In genomic region chr3:107198522-107199271, GRCh38 we compare ENCODE assay signal across 14 cellular contexts.
A peak's percentile ranks its signal among the peaks of the same experiment; 100 is the strongest.
DNase-seq lines count a peak whose midpoint lies in the region; ATAC-seq and TF ChIP-seq lines count a peak whose summit lies in the region.
"Had no signal": no experiment of that assay in that cellular context is flagged by ENCODE, and none has a peak within 500 bp of the region (broad histone marks: within the 10 kb centered on the region; RNA-seq: fewer than 3 reads in every experiment).

No MANE protein-coding gene starts in this region.

- H3K9me3 ChIP-seq in lung (ENCODE audit: control insufficient read depth in 2 of 2, insufficient read depth in 1 of 2, low read length in 1 of 2), result no peaks in the 10 kb centered on the region
- no peaks in the 10 kb centered on the region for H3K9me3 ChIP-seq in stomach smooth muscle (ENCODE audit: control insufficient read depth in 2 of 2, low read length in 2 of 2)
- H3K9me3 ChIP-seq: thyroid gland had no signal

- H3K4me3 ChIP-seq in lung (no peak overlapping the region), stomach smooth muscle (ENCODE audit: low read length in 2 of 2) (peak overlapping the region; percentile 1 to 67)
- H3K4me3 ChIP-seq: thyroid gland had no signal

- no peak overlapping the region for H3K27ac Mint-ChIP-seq in activated T-helper 2 cell treated with anti-CD3 and anti-CD28 coated beads, Interferon-gamma antibody, Interleukin-2, Interleukin-4, amounts not matched to agents 10 μg/mL and 5 μg/mL and 100 μg/mL, durations not matched to agents 14 hours and 24 hours and 36 hours
- H3K27ac Mint-ChIP-seq in natural killer cell treated with Interleukin-12 subunit alpha and Interleukin-12 subunit beta and Interleukin-15 and Interleukin-18, amount 100 ng/mL, for 72 hours, result no peak overlapping the region
- H3K27ac Mint-ChIP-seq: activated T-helper 17 cell treated with anti-CD3 and anti-CD28 coated beads, Interleukin-2, amount 50 U/mL, for 72 hours had no signal

- H3K27me3 ChIP-seq in lung (ENCODE audit: control insufficient read depth, insufficient read depth) (no peaks in the 10 kb centered on the region), stomach smooth muscle (ENCODE audit: control insufficient read depth in 1 of 2, insufficient read depth in 2 of 2, low read length in 2 of 2) (no peaks in the 10 kb centered on the region)
- H3K27me3 ChIP-seq: thyroid gland had no signal

- H3K27ac ChIP-seq in lung (ENCODE audit: low read depth in 1 of 2, low read length in 1 of 2), result peak overlapping the region; percentile 3 to 47
- H3K27ac ChIP-seq in stomach smooth muscle (ENCODE audit: low read length), result peak overlapping the region; percentile 65
- H3K27ac ChIP-seq: thyroid gland had no signal

- peak overlapping the region in 1 of 2 donors; percentile 58 for H3K9ac ChIP-seq in stomach smooth muscle (ENCODE audit: low read length in 2 of 2)

- H3K36me3 ChIP-seq in lung (ENCODE audit: control insufficient read depth in 2 of 2, insufficient read depth in 2 of 2, low read length in 2 of 2) (no peaks in the 10 kb centered on the region), stomach smooth muscle (ENCODE audit: control insufficient read depth in 2 of 2, insufficient read depth in 2 of 2, low read length in 2 of 2) (no peaks in the 10 kb centered on the region)
- H3K36me3 ChIP-seq: thyroid gland had no signal

- WGBS in lung, 2 donors, result 69 to 77% methylated on average over 9 of the region's 9 CpGs

- intact Hi-C loops in activated T-helper 2 cell treated with anti-CD3 and anti-CD28 coated beads, Interferon-gamma antibody, Interleukin-2, Interleukin-4, amounts not matched to agents 10 μg/mL and 5 μg/mL and 100 μg/mL, durations not matched to agents 14 hours and 24 hours and 36 hours (cut with micrococcal nuclease), result no loop called here

- TF ChIP-seq CTCF in lung (IDR thresholded peaks at IDR 0.05; ENCODE audit: control extremely low read depth, extremely low read depth), result no peak

- H3K4me3 Mint-ChIP-seq in activated T-helper 2 cell treated with anti-CD3 and anti-CD28 coated beads, Interferon-gamma antibody, Interleukin-2, Interleukin-4, amounts not matched to agents 10 μg/mL and 5 μg/mL and 100 μg/mL, durations not matched to agents 14 hours and 24 hours and 36 hours (ENCODE audit: low read depth), result no peak overlapping the region
- H3K4me3 Mint-ChIP-seq in natural killer cell treated with Interleukin-12 subunit alpha and Interleukin-12 subunit beta and Interleukin-15 and Interleukin-18, amount 100 ng/mL, for 72 hours, result no peak overlapping the region
- H3K4me3 Mint-ChIP-seq: activated T-helper 17 cell treated with anti-CD3 and anti-CD28 coated beads, Interleukin-2, amount 50 U/mL, for 72 hours; H9 had no signal

- peak; percentile 44 for ATAC-seq in esophagus mucosa
- ATAC-seq in lung (ENCODE audit: insufficient read depth, low FRiP score), result no peak
- no peak for ATAC-seq in GM18498 (IDR thresholded peaks at IDR 0.05; ENCODE audit: unreplicated experiment)
- ATAC-seq in natural killer cell treated with Interleukin-12 subunit alpha and Interleukin-12 subunit beta and Interleukin-15 and Interleukin-18, amount 100 ng/mL, for 72 hours, result no peak
- ATAC-seq: activated T-helper 17 cell treated with anti-CD3 and anti-CD28 coated beads, Interleukin-2, amount 50 U/mL, for 72 hours had no signal

- peak; percentile 24 for DNase-seq in NCI-H1694 (lab: John Stamatoyannopoulos, UW)
- DNase-seq in lung (ENCODE audit: low spot score), result no peak
- no peak for DNase-seq in activated T-helper 2 cell treated with anti-CD3 and anti-CD28 coated beads, Interferon-gamma antibody, Interleukin-2, Interleukin-4, amounts not matched to agents 10 μg/mL and 5 μg/mL and 100 μg/mL, durations not matched to agents 14 hours and 24 hours and 36 hours (ENCODE audit: low spot score)
- DNase-seq in effector CD4-positive, alpha-beta T cell, result no peak
- DNase-seq in natural killer cell treated with Interleukin-12 subunit alpha and Interleukin-12 subunit beta and Interleukin-15 and Interleukin-18, amount 100 ng/mL, for 72 hours (ENCODE audit: low spot score), result no peak
- DNase-seq: activated CD4-positive, CD25-positive, alpha-beta regulatory T cell; H9; Karpas-422; NCI-H345; thyroid gland had no signal

- peaks cover 2 to 14% of the 10 kb centered on the region in 2 donors for H3K4me1 ChIP-seq in lung (ENCODE audit: control insufficient read depth in 2 of 2, insufficient read depth in 2 of 2, low read length in 2 of 2)
- H3K4me1 ChIP-seq in stomach smooth muscle (ENCODE audit: control insufficient read depth, insufficient read depth, low read length), result peaks cover 10% of the 10 kb centered on the region
- H3K4me1 ChIP-seq: thyroid gland had no signal

- no peaks in the 10 kb centered on the region for H3K4me1 Mint-ChIP-seq in activated T-helper 2 cell treated with anti-CD3 and anti-CD28 coated beads, Interferon-gamma antibody, Interleukin-2, Interleukin-4, amounts not matched to agents 10 μg/mL and 5 μg/mL and 100 μg/mL, durations not matched to agents 14 hours and 24 hours and 36 hours (ENCODE audit: low read depth)
- no peaks in the 10 kb centered on the region for H3K4me1 Mint-ChIP-seq in natural killer cell treated with Interleukin-12 subunit alpha and Interleukin-12 subunit beta and Interleukin-15 and Interleukin-18, amount 100 ng/mL, for 72 hours (ENCODE audit: low read depth in 2 of 2)
- H3K4me1 Mint-ChIP-seq: activated T-helper 17 cell treated with anti-CD3 and anti-CD28 coated beads, Interleukin-2, amount 50 U/mL, for 72 hours; H9 had no signal

- H3K36me3 Mint-ChIP-seq in activated T-helper 2 cell treated with anti-CD3 and anti-CD28 coated beads, Interferon-gamma antibody, Interleukin-2, Interleukin-4, amounts not matched to agents 10 μg/mL and 5 μg/mL and 100 μg/mL, durations not matched to agents 14 hours and 24 hours and 36 hours (ENCODE audit: low read depth), result no peaks in the 10 kb centered on the region
- H3K36me3 Mint-ChIP-seq in natural killer cell treated with Interleukin-12 subunit alpha and Interleukin-12 subunit beta and Interleukin-15 and Interleukin-18, amount 100 ng/mL, for 72 hours, result no peaks in the 10 kb centered on the region

- H3K27me3 Mint-ChIP-seq in activated T-helper 2 cell treated with anti-CD3 and anti-CD28 coated beads, Interferon-gamma antibody, Interleukin-2, Interleukin-4, amounts not matched to agents 10 μg/mL and 5 μg/mL and 100 μg/mL, durations not matched to agents 14 hours and 24 hours and 36 hours (ENCODE audit: low read depth), result peaks cover 12% of the 10 kb centered on the region
- peaks cover 16 to 35% of the 10 kb centered on the region in 2 donors for H3K27me3 Mint-ChIP-seq in natural killer cell treated with Interleukin-12 subunit alpha and Interleukin-12 subunit beta and Interleukin-15 and Interleukin-18, amount 100 ng/mL, for 72 hours

- no peaks in the 10 kb centered on the region for H3K9me3 Mint-ChIP-seq in activated T-helper 2 cell treated with anti-CD3 and anti-CD28 coated beads, Interferon-gamma antibody, Interleukin-2, Interleukin-4, amounts not matched to agents 10 μg/mL and 5 μg/mL and 100 μg/mL, durations not matched to agents 14 hours and 24 hours and 36 hours
- peaks cover 2% of the 10 kb centered on the region for H3K9me3 Mint-ChIP-seq in natural killer cell treated with Interleukin-12 subunit alpha and Interleukin-12 subunit beta and Interleukin-15 and Interleukin-18, amount 100 ng/mL, for 72 hours
- H3K9me3 Mint-ChIP-seq: activated T-helper 17 cell treated with anti-CD3 and anti-CD28 coated beads, Interleukin-2, amount 50 U/mL, for 72 hours; H9 had no signal
